In the genomic region with DNA sequence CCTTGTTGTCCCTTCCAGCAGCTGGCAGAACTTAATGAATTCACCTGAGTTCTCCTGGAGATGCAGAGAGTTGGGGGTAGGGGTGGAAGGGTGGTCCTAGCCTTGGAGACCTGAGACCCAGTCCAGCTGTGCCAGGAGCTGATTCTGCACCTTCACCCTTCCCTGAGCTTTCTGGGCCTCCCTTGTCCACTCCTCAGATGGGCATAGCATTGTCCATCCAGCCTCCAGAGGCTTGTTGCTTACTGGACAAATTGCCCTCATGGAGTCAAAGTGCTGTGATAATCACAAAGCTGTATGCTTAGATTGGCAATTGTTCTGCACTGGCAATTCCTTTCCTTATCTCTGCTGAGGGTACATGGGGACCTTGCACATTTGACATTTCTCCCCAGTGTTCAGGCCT, we compare ENCODE assay signal across 1 cellular context.
TF ChIP-seq lines count a peak whose summit lies in the region.

No MANE protein-coding gene starts in this region.

TF ChIP-seq in H1, 55 proteins besides CTCF, POLR2A, EP300 and RAD21:
- no peak for TF ChIP-seq CHD2 (IDR thresholded peaks at IDR 0.05; ENCODE audit: low read length)
- TF ChIP-seq CTBP2 (IDR thresholded peaks at IDR 0.05; ENCODE audit: borderline replicate concordance, insufficient read depth, insufficient read length, low read length) = no peak
- TF ChIP-seq SP2 (IDR thresholded peaks at IDR 0.05; ENCODE audit: low read length) = no peak
- TF ChIP-seq SP1 (IDR thresholded peaks at IDR 0.05; ENCODE audit: low read depth, low read length) = no peak
- no peak for TF ChIP-seq SIN3A (conservative IDR thresholded peaks at IDR 0.05 in 1 of 2, IDR thresholded peaks at IDR 0.05 in 1 of 2; ENCODE audit: low read depth in 1 of 2, low read length in 2 of 2)
- TF ChIP-seq ZNF274 (IDR thresholded peaks at IDR 0.05; ENCODE audit: borderline replicate concordance, extremely low read depth, low read length) = no peak
- TF ChIP-seq HDAC6 (IDR thresholded peaks at IDR 0.05; ENCODE audit: low read depth, low read length) = no peak
- no peak for TF ChIP-seq BRCA1 (IDR thresholded peaks at IDR 0.05; ENCODE audit: low read depth, low read length)
- no peak for TF ChIP-seq CHD1 (IDR thresholded peaks at IDR 0.05; ENCODE audit: low read depth, low read length)
- TF ChIP-seq HDAC2 (IDR thresholded peaks at IDR 0.05; ENCODE audit: borderline replicate concordance in 1 of 2, low read depth in 2 of 2, low read length in 2 of 2) = no peak
- TF ChIP-seq, protein P1, sequence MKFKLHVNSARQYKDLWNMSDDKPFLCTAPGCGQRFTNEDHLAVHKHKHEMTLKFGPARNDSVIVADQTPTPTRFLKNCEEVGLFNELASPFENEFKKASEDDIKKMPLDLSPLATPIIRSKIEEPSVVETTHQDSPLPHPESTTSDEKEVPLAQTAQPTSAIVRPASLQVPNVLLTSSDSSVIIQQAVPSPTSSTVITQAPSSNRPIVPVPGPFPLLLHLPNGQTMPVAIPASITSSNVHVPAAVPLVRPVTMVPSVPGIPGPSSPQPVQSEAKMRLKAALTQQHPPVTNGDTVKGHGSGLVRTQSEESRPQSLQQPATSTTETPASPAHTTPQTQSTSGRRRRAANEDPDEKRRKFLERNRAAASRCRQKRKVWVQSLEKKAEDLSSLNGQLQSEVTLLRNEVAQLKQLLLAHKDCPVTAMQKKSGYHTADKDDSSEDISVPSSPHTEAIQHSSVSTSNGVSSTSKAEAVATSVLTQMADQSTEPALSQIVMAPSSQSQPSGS (IDR thresholded peaks at IDR 0.05; ENCODE audit: low read length) = no peak
